Comparison of ENCODE assay signal across 8 cellular contexts in the genomic region with DNA sequence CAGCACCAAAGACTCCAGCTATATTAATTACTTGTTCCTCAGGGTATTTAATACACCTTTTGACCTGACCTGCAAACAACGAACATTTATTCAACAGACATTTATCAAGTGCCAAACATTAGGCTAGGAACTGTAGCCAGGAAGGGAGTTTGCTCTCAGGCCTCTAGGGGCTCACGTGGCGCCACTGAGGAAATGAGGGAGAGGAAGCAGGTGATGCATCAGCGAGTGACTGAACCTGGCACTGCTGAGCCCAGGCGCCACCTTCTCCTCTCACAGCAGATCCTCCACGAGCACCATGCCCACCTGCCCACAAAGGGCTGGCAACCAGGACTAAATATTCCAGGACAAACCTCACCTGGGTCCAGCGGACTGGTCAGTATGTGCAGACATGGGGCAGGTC. TPM values are rescaled to one million over a fixed set of nuclear protein-coding genes. Genes with fewer than 3 reads are reported as not detected.
DNase-seq lines count a peak whose midpoint lies in the region; ATAC-seq and TF ChIP-seq lines count a peak whose summit lies in the region.

No MANE protein-coding gene starts in this region.

- peak; percentile 76 for TF ChIP-seq CTCF in progenitor cell of endocrine pancreas (IDR thresholded peaks at IDR 0.05; ENCODE audit: unreplicated experiment)

- H3K36me3 Mint-ChIP-seq in progenitor cell of endocrine pancreas (ENCODE audit: insufficient read depth) = peaks cover 26% of the 10 kb centered on the region

- no peak overlapping the region for H3K27ac Mint-ChIP-seq in progenitor cell of endocrine pancreas

- no peak overlapping the region for H3K4me3 Mint-ChIP-seq in progenitor cell of endocrine pancreas (ENCODE audit: low read depth)

- ATAC-seq in HG03439 (IDR thresholded peaks at IDR 0.05; ENCODE audit: unreplicated experiment) (no peak), GM18858 (IDR thresholded peaks at IDR 0.05; ENCODE audit: unreplicated experiment) (no peak)

- peaks cover 7% of the 10 kb centered on the region for H3K9me3 Mint-ChIP-seq in progenitor cell of endocrine pancreas (ENCODE audit: low read depth)

- H3K27me3 Mint-ChIP-seq in progenitor cell of endocrine pancreas = no peaks in the 10 kb centered on the region

- peak; percentile 33 for DNase-seq in stimulated activated CD4-positive, alpha-beta T cell treated with anti-CD3 and anti-CD28 coated beads, Interleukin-4, amount 100 ng/mL, for 1 hour
- DNase-seq in stimulated activated CD4-positive, alpha-beta T cell treated with anti-CD3 and anti-CD28 coated beads, Interleukin-12 subunit alpha, Interleukin-12 subunit beta, amount 100 ng/mL, for 4 hours = no peak
- peak; percentile 16 for DNase-seq in NCI-H1436 treated with DMSO at 0.1 percent for 48 hours (lab: John Stamatoyannopoulos, UW)
- DNase-seq in dermis microvascular lymphatic vessel endothelial cell (ENCODE audit: low read depth in 2 of 2) = peak; percentile 62 to 79
- DNase-seq in progenitor cell of endocrine pancreas (ENCODE audit: low spot score, unreplicated experiment) = no peak
- DNase-seq in NCI-H2107 (lab: John Stamatoyannopoulos, UW) = no peak

- H3K4me1 Mint-ChIP-seq in progenitor cell of endocrine pancreas (ENCODE audit: low read depth) = peaks cover 10% of the 10 kb centered on the region

RNA-seq across cellular contexts. Expression of gene SETD3, which starts 50.2 kb away (rescaled TPM):
- total RNA-seq in dermis microvascular lymphatic vessel endothelial cell (43.5 and 47.4 TPM in 2 replicates), progenitor cell of endocrine pancreas (46.0 and 51.7 TPM in 2 replicates)

RNA-seq across cellular contexts. Expression of gene CCNK, which starts 50.7 kb away (rescaled TPM):
- total RNA-seq in dermis microvascular lymphatic vessel endothelial cell (19.2 and 24.1 TPM in 2 replicates), progenitor cell of endocrine pancreas (64.1 and 64.8 TPM in 2 replicates)

Comparison
In these comparisons a context has a peak if more than half of its experiments do, and no peak if none do; other contexts are left out.
1. DNase-seq: peak in stimulated activated CD4-positive, alpha-beta T cell treated with anti-CD3 and anti-CD28 coated beads, Interleukin-4, amount 100 ng/mL, for 1 hour (single experiment), NCI-H1436 treated with DMSO at 0.1 percent for 48 hours (single experiment) and dermis microvascular lymphatic vessel endothelial cell (2 of 2); none in stimulated activated CD4-positive, alpha-beta T cell treated with anti-CD3 and anti-CD28 coated beads, Interleukin-12 subunit alpha, Interleukin-12 subunit beta, amount 100 ng/mL, for 4 hours (single experiment), progenitor cell of endocrine pancreas (single experiment) and NCI-H2107 (single experiment).